ENCODE assay signal across 9 cellular contexts in genomic region chr12:89863968-89864367, GRCh38.
A peak's percentile ranks its signal among the peaks of the same experiment; 100 is the strongest.
DNase-seq lines count a peak whose midpoint lies in the region.
"Had no signal": no experiment of that assay in that cellular context is flagged by ENCODE, and none has a peak within 500 bp of the region (broad histone marks: within the 10 kb centered on the region; RNA-seq: fewer than 3 reads in every experiment).

No MANE protein-coding gene starts in this region.

- peak overlapping the region; percentile 70 for H3K4me3 Mint-ChIP-seq in activated naive CD8-positive, alpha-beta T cell treated with anti-CD3 and anti-CD28 coated beads for 36 hours

- no peaks in the 10 kb centered on the region for H3K27me3 Mint-ChIP-seq in activated naive CD8-positive, alpha-beta T cell treated with anti-CD3 and anti-CD28 coated beads for 36 hours

- H3K4me1 ChIP-seq in HUES64 (ENCODE audit: insufficient read depth, low read length): peaks cover 20% of the 10 kb centered on the region
- H3K4me1 ChIP-seq: pancreas had no signal

- peaks cover 7% of the 10 kb centered on the region; the same call in 1 of the 2 replicates for H3K9me3 ChIP-seq in HUES64 (ENCODE audit: insufficient read depth, low read depth, low read length)

- no peak overlapping the region for H3K4me3 ChIP-seq in HUES64 (ENCODE audit: low read length)
- H3K4me3 ChIP-seq: pancreas had no signal

- H3K36me3 Mint-ChIP-seq in activated naive CD8-positive, alpha-beta T cell treated with anti-CD3 and anti-CD28 coated beads for 36 hours: peaks cover 17% of the 10 kb centered on the region

- H3K4me1 Mint-ChIP-seq in activated naive CD8-positive, alpha-beta T cell treated with anti-CD3 and anti-CD28 coated beads for 36 hours: peaks cover 46% of the 10 kb centered on the region

- peaks cover 25% of the 10 kb centered on the region; the same call in 1 of the 2 replicates for H3K27me3 ChIP-seq in HUES64 (ENCODE audit: insufficient read depth, low read length)
- H3K27me3 ChIP-seq: pancreas had no signal

- no peaks in the 10 kb centered on the region for H3K36me3 ChIP-seq in HUES64 (ENCODE audit: insufficient read depth, low read length)
- H3K36me3 ChIP-seq: pancreas had no signal

- DNase-seq in NCI-H2029 (lab: John Stamatoyannopoulos, UW): peak; percentile 60
- DNase-seq in NCI-H2029 treated with DMSO at 0.1 percent for 48 hours (lab: John Stamatoyannopoulos, UW): no peak
- DNase-seq in activated naive CD8-positive, alpha-beta T cell treated with anti-CD3 and anti-CD28 coated beads for 36 hours: no peak
- peak; percentile 14 for DNase-seq in renal cortical epithelial cell (ENCODE audit: low read depth)
- no peak for DNase-seq in NK-92 (lab: John Stamatoyannopoulos, UW; ENCODE audit: unreplicated experiment)
- no peak for DNase-seq in central memory CD4-positive, alpha-beta T cell
- DNase-seq in activated CD4-positive, alpha-beta T cell treated with anti-CD3 and anti-CD28 coated beads, Interleukin-2, amount 50 U/mL, for 48 hours: no peak
- DNase-seq: pancreas had no signal

- H3K9me3 Mint-ChIP-seq in activated naive CD8-positive, alpha-beta T cell treated with anti-CD3 and anti-CD28 coated beads for 36 hours: peaks cover 9% of the 10 kb centered on the region

- 0 out of 2 replicates have a peak overlapping the region, but pooled peaks have one; percentile 5 for H3K9ac ChIP-seq in HUES64 (ENCODE audit: low read depth, low read length)

- no peak overlapping the region for H3K27ac ChIP-seq in HUES64 (ENCODE audit: low read depth, low read length)

- peak overlapping the region; percentile 95 for H3K27ac Mint-ChIP-seq in activated naive CD8-positive, alpha-beta T cell treated with anti-CD3 and anti-CD28 coated beads for 36 hours

Comparison
In these comparisons a context has a peak if more than half of its experiments do, and no peak if none do; other contexts are left out.
1. DNase-seq: peak in NCI-H2029 (single experiment) and renal cortical epithelial cell (single experiment); none in NCI-H2029 treated with DMSO at 0.1 percent for 48 hours (single experiment), activated naive CD8-positive, alpha-beta T cell treated with anti-CD3 and anti-CD28 coated beads for 36 hours (single experiment), NK-92 (single experiment), central memory CD4-positive, alpha-beta T cell (single experiment) and activated CD4-positive, alpha-beta T cell treated with anti-CD3 and anti-CD28 coated beads, Interleukin-2, amount 50 U/mL, for 48 hours (0 of 2).